ENCODE assay signal across 1 cellular context in the genomic region with DNA sequence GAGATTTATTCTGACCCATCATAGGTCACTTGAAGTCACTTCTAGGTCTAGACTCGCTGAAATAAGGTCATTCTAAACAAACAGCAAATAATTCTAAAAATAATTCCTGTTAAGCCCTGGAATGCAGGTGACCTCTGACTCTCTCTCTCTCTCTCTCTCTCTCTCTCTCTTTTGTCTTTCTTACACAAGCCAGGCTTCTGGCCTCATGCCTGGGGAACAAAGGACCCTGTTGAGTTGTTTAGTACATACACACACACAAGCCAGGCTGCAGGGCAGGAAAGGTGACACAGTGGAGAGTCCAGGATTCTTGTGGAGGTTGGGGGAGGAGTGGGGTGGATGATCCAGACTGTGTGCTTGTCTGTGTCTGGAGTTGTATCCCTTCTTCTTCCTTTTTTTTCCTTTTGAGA.
TF ChIP-seq lines count a peak whose summit lies in the region.

No MANE protein-coding gene starts in this region.

TF ChIP-seq in GM23338, 12 proteins besides CTCF, POLR2A, EP300 and RAD21 (continued from another document):
- TF ChIP-seq, protein P1, sequence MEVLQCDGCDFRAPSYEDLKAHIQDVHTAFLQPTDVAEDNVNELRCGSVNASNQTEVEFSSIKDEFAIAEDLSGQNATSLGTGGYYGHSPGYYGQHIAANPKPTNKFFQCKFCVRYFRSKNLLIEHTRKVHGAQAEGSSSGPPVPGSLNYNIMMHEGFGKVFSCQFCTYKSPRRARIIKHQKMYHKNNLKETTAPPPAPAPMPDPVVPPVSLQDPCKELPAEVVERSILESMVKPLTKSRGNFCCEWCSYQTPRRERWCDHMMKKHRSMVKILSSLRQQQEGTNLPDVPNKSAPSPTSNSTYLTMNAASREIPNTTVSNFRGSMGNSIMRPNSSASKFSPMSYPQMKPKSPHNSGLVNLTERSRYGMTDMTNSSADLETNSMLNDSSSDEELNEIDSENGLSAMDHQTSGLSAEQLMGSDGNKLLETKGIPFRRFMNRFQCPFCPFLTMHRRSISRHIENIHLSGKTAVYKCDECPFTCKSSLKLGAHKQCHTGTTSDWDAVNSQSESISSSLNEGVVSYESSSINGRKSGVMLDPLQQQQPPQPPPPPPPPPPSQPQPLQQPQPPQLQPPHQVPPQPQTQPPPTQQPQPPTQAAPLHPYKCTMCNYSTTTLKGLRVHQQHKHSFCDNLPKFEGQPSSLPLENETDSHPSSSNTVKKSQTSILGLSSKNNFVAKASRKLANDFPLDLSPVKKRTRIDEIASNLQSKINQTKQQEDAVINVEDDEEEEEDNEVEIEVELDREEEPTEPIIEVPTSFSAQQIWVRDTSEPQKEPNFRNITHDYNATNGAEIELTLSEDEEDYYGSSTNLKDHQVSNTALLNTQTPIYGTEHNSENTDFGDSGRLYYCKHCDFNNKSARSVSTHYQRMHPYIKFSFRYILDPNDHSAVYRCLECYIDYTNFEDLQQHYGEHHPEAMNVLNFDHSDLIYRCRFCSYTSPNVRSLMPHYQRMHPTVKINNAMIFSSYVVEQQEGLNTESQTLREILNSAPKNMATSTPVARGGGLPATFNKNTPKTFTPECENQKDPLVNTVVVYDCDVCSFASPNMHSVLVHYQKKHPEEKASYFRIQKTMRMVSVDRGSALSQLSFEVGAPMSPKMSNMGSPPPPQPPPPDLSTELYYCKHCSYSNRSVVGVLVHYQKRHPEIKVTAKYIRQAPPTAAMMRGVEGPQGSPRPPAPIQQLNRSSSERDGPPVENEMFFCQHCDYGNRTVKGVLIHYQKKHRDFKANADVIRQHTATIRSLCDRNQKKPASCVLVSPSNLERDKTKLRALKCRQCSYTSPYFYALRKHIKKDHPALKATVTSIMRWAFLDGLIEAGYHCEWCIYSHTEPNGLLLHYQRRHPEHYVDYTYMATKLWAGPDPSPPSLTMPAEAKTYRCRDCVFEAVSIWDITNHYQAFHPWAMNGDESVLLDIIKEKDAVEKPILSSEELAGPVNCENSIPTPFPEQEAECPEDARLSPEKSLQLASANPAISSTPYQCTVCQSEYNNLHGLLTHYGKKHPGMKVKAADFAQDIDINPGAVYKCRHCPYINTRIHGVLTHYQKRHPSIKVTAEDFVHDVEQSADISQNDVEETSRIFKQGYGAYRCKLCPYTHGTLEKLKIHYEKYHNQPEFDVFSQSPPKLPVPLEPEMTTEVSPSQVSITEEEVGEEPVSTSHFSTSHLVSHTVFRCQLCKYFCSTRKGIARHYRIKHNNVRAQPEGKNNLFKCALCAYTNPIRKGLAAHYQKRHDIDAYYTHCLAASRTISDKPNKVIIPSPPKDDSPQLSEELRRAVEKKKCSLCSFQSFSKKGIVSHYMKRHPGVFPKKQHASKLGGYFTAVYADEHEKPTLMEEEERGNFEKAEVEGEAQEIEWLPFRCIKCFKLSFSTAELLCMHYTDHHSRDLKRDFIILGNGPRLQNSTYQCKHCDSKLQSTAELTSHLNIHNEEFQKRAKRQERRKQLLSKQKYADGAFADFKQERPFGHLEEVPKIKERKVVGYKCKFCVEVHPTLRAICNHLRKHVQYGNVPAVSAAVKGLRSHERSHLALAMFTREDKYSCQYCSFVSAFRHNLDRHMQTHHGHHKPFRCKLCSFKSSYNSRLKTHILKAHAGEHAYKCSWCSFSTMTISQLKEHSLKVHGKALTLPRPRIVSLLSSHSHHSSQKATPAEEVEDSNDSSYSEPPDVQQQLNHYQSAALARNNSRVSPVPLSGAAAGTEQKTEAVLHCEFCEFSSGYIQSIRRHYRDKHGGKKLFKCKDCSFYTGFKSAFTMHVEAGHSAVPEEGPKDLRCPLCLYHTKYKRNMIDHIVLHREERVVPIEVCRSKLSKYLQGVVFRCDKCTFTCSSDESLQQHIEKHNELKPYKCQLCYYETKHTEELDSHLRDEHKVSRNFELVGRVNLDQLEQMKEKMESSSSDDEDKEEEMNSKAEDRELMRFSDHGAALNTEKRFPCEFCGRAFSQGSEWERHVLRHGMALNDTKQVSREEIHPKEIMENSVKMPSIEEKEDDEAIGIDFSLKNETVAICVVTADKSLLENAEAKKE (CRISPR knock-in tag; IDR thresholded peaks at IDR 0.05) = no peak
- TF ChIP-seq POLR2AphosphoS5 (IDR thresholded peaks at IDR 0.05; ENCODE audit: low read depth) = no peak
- no peak for TF ChIP-seq STAT1 (IDR thresholded peaks at IDR 0.05; ENCODE audit: unreplicated experiment)
- TF ChIP-seq CREB1 (CRISPR knock-in tag; IDR thresholded peaks at IDR 0.05; ENCODE audit: low read depth) = no peak
- TF ChIP-seq, protein P2, sequence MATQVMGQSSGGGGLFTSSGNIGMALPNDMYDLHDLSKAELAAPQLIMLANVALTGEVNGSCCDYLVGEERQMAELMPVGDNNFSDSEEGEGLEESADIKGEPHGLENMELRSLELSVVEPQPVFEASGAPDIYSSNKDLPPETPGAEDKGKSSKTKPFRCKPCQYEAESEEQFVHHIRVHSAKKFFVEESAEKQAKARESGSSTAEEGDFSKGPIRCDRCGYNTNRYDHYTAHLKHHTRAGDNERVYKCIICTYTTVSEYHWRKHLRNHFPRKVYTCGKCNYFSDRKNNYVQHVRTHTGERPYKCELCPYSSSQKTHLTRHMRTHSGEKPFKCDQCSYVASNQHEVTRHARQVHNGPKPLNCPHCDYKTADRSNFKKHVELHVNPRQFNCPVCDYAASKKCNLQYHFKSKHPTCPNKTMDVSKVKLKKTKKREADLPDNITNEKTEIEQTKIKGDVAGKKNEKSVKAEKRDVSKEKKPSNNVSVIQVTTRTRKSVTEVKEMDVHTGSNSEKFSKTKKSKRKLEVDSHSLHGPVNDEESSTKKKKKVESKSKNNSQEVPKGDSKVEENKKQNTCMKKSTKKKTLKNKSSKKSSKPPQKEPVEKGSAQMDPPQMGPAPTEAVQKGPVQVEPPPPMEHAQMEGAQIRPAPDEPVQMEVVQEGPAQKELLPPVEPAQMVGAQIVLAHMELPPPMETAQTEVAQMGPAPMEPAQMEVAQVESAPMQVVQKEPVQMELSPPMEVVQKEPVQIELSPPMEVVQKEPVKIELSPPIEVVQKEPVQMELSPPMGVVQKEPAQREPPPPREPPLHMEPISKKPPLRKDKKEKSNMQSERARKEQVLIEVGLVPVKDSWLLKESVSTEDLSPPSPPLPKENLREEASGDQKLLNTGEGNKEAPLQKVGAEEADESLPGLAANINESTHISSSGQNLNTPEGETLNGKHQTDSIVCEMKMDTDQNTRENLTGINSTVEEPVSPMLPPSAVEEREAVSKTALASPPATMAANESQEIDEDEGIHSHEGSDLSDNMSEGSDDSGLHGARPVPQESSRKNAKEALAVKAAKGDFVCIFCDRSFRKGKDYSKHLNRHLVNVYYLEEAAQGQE (IDR thresholded peaks at IDR 0.05; ENCODE audit: unreplicated experiment) = no peak
- TF ChIP-seq, protein P3, sequence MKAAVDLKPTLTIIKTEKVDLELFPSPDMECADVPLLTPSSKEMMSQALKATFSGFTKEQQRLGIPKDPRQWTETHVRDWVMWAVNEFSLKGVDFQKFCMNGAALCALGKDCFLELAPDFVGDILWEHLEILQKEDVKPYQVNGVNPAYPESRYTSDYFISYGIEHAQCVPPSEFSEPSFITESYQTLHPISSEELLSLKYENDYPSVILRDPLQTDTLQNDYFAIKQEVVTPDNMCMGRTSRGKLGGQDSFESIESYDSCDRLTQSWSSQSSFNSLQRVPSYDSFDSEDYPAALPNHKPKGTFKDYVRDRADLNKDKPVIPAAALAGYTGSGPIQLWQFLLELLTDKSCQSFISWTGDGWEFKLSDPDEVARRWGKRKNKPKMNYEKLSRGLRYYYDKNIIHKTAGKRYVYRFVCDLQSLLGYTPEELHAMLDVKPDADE (IDR thresholded peaks at IDR 0.05) = no peak
- TF ChIP-seq EZH2phosphoT487 (IDR thresholded peaks at IDR 0.05; ENCODE audit: unreplicated experiment) = no peak
